Comparison of ENCODE assay signal across 7 cellular contexts in the genomic region with DNA sequence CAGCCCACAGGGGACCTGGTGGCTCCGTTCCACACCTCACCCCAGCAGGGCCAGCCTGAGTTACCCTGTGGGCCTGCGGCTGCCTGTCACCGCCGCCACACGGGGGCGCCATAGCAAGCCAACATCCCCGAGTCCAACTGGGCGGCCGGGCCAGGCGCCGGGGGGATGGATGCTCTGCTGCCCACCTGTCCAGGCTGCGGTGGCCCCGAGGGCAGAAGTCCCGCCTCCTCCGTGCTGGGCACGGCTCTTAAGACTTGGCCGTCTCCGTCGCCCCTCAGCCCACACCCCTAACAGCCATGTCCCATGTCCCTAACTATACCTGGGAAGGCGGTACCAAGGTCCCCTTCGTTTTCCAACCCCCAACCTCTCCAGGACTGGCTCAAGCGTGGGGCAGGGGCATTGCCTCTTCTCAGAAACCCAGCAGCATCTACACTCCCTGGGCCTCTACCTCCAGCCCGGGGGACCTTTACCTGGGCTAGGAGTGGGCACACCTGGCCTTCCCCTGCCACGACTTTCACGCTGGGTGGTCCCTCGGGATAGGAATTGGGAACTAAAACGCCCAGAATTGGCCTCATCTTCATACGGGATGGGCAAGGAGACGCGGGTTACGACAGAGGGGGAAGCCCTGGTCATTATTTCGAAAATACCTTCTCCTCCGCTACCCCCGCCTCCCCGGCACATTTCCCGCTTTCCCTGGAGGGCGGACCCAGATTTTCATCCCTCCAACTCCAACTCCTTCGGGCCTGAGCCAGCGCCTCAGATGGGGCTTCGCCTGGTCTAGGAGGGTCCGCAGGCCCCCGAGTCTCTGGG.
DNase-seq lines count a peak whose midpoint lies in the region; ATAC-seq and TF ChIP-seq lines count a peak whose summit lies in the region.

No MANE protein-coding gene starts in this region.

- peak; percentile 32 for ATAC-seq in HG02943 (IDR thresholded peaks at IDR 0.05; ENCODE audit: low read depth, unreplicated experiment)

- H3K27ac ChIP-seq in cingulate gyrus (ENCODE audit: low read depth, low read length), result peak overlapping the region; percentile 69

- peak; percentile 87 for DNase-seq in GM13977 (ENCODE audit: low spot score)
- peak; percentile 68 for DNase-seq in NCI-H2171 treated with DMSO at 0.1 percent for 48 hours (lab: John Stamatoyannopoulos, UW)
- peak; percentile 78 to 79 for DNase-seq in activated CD4-positive, alpha-beta T cell treated with anti-CD3 and anti-CD28 coated beads for 4 hours
- DNase-seq in left kidney (ENCODE audit: low read depth, low spot score), result peak; percentile 94
- peak; percentile 75 to 82 (median 76) for DNase-seq in stimulated activated CD4-positive, alpha-beta T cell treated with anti-CD3 and anti-CD28 coated beads, Interleukin-1b, Interleukin-23, amount 100 ng/mL, for 24 hours (ENCODE audit: low read depth in 4 of 4, low spot score in 1 of 4)

- peak; percentile 95 for TF ChIP-seq CTCF in GM13977 (IDR thresholded peaks at IDR 0.05; ENCODE audit: extremely low read depth, insufficient read depth, missing control alignments)

- in situ Hi-C loops in GM13977 (cut with MboI; ENCODE audit: low pct_unique_long_range_greater_than_20kb, low sequenced_read_pairs, unreplicated experiment), result no loop called here

Comparison
In these comparisons a context has a peak if more than half of its experiments do, and no peak if none do; other contexts are left out.
1. Peak in every context shown above with its lines: DNase-seq, ATAC-seq and H3K27ac ChIP-seq.